ENCODE assay signal across 1 cellular context in the genomic region with DNA sequence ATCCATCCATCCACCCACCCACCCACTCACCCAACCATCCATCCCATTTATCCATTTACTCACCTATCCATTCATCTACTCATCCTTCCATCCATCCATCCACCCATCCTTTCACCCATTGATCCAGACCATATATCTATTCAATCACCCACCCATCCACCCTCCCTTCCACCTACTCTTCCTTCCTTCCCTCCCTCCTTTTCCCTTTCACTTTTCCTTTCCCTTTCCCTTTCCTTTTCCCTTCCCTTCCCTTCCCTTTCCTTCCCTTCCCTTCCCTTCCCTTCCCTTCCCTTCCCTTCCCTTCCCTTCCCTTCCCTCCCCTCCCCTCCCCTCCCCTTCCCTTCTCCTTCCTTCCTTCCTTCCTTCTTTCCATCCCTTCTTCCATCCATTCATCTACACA. TPM values are rescaled to one million over a fixed set of nuclear protein-coding genes. Genes with fewer than 3 reads are reported as not detected.
"Had no signal": no experiment of that assay in that cellular context is flagged by ENCODE, and none has a peak within 500 bp of the region (broad histone marks: within the 10 kb centered on the region; RNA-seq: fewer than 3 reads in every experiment).

No MANE protein-coding gene starts in this region.

RNA-seq across cellular contexts. Expression of gene COL5A1, which starts 27.4 kb away (rescaled TPM):
- total RNA-seq: SK-MEL-5 had no signal
